8 cellular contexts compared by ENCODE assay signal in the genomic region with DNA sequence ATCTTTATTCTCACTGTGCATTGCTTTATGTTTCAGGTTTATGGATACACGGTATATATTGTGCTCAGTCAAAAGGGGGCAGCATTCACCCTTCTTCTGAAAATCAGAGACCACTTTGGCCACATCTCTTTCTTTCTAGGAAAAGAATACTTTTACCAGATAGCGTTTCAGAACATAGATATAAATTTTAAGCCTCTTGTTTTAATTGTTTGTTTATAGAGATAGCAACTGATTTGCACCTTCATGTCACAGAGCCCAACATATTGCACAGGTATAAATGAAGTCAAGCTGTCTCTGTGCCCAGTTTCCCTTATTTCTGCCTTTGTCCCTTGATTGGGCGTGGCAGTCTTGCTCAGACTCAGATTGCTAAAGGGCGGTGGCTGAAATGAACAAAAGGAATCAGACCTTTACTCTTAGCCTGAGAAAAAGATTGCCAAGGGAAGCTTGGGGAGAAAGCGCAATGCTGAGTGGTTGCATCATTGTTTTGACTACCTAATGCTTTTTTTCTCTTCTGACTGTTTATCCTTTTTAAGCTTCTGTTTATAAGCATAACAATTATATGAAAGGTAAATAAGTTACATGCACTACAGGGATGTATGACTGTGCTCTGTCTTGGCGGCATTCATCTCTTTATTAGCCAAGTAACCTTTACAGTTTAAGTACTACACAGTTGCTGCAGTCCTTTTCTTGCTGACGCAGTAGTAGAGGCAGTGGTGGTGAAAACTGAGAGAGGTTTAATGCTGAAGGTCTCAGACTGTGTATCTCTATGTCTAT.
DNase-seq lines count a peak whose midpoint lies in the region; ATAC-seq and TF ChIP-seq lines count a peak whose summit lies in the region.

No MANE protein-coding gene starts in this region.

- RAD21 ChIA-PET in HCT116 (lab: Charles Lee; ENCODE audit: low non-redundant PET in 1 of 2, low total read pairs in 2 of 2, uncharacterized antibody in 2 of 2, unreplicated experiment in 2 of 2): interaction anchor here (0.8 to 1.2 kb wide), 5 partner anchors 120 to 597 kb away, joined by 3 to 5 read pairs (median 4); no protein-coding TSS in a partner anchor

- no peaks in the 10 kb centered on the region for H4K20me1 ChIP-seq in HCT116 (ENCODE audit: insufficient read depth)

- H3K4me2 ChIP-seq in HCT116 (ENCODE audit: low read length) (peak overlapping the region; percentile 51), parathyroid adenoma (ENCODE audit: low read length) (no peak overlapping the region)

- H3K4me3 ChIP-seq in HCT116 (replicated peaks in 1 of 2; ENCODE audit: low read depth in 1 of 2, low read length in 2 of 2): no peak overlapping the region
- H3K4me3 ChIP-seq in parathyroid adenoma (ENCODE audit: low read depth, low read length): no peak overlapping the region

- H3K36me3 ChIP-seq in HCT116 (ENCODE audit: control insufficient read depth in 1 of 2, insufficient read depth in 2 of 2, low read length in 2 of 2) (no peaks in the 10 kb centered on the region), parathyroid adenoma (ENCODE audit: control insufficient read depth, insufficient read depth, low read length) (no peaks in the 10 kb centered on the region)

- H3K4me1 ChIP-seq in HCT116 (ENCODE audit: control insufficient read depth in 1 of 2, insufficient read depth in 2 of 2, low read length in 2 of 2) (peaks cover 0 to 11% of the 10 kb centered on the region in 2 experiments; a peak in 2 of 4 replicates), parathyroid adenoma (no peaks in the 10 kb centered on the region)

- ATAC-seq in HCT116 (peak; percentile 91), GM21737 (IDR thresholded peaks at IDR 0.05; ENCODE audit: unreplicated experiment) (no peak), GM21447 (IDR thresholded peaks at IDR 0.05; ENCODE audit: unreplicated experiment) (no peak)

- BruUV-seq in HCT116 (replicated peaks; lab: Mats Ljungman, UMichigan): no TSS peak

- DNase-seq in DMS79 treated with DMSO at 0.1 percent for 48 hours (lab: John Stamatoyannopoulos, UW) (peak; percentile 82), HCT116 (ENCODE audit: low read depth, low spot score) (peak; percentile 42), NCI-H2081 (lab: John Stamatoyannopoulos, UW) (peak; percentile 61 to 69), germinal center (ENCODE audit: low spot score) (peak; percentile 7)

- H3K9me2 ChIP-seq in HCT116 (ENCODE audit: insufficient read depth): no peaks in the 10 kb centered on the region

- intact Hi-C loops in HCT116 (cut with micrococcal nuclease): loop anchor here (1.0 to 10.0 kb wide), 6 partner anchors 219 to 853 kb away; no protein-coding TSS in a partner anchor

- TF ChIP-seq POLR2A in HCT116 (IDR thresholded peaks at IDR 0.05; ENCODE audit: borderline replicate concordance, extremely low read depth, insufficient read depth, insufficient read length): no peak

- peak overlapping the region; percentile 79 for H2AFZ ChIP-seq in HCT116 (ENCODE audit: low read depth, low read length, poor library complexity, severe bottlenecking)
- H2AFZ ChIP-seq in parathyroid adenoma: no peak overlapping the region

- no peaks in the 10 kb centered on the region for H3K79me2 ChIP-seq in HCT116 (ENCODE audit: insufficient read depth, low read length)
- no peaks in the 10 kb centered on the region for H3K79me2 ChIP-seq in parathyroid adenoma

- POLR2A ChIA-PET in HCT116 (lab: Charles Lee): no interaction called here

- peak; percentile 92 for TF ChIP-seq RAD21 in HCT116 (IDR thresholded peaks at IDR 0.05; ENCODE audit: low read depth)

- H3K9me3 ChIP-seq in HCT116 (ENCODE audit: control insufficient read depth in 1 of 2, insufficient read depth in 1 of 2, low read depth in 1 of 2, low read length in 2 of 2) (no peaks in the 10 kb centered on the region), parathyroid adenoma (ENCODE audit: control insufficient read depth, low read length) (no peaks in the 10 kb centered on the region)

- H3K9ac ChIP-seq in HCT116 (ENCODE audit: low read length) (no peak overlapping the region), parathyroid adenoma (no peak overlapping the region)

- no peaks in the 10 kb centered on the region for H3K27me3 ChIP-seq in HCT116 (ENCODE audit: insufficient read depth, low read length)
- H3K27me3 ChIP-seq in parathyroid adenoma (ENCODE audit: control insufficient read depth, insufficient read depth, low read length): no peaks in the 10 kb centered on the region

- H3K27ac ChIP-seq in HCT116 (ENCODE audit: low read depth, low read length): no peak overlapping the region
- no peak overlapping the region for H3K27ac ChIP-seq in VCaP
- H3K27ac ChIP-seq in parathyroid adenoma: no peak overlapping the region

- TF ChIP-seq CTCF in HCT116 (IDR thresholded peaks at IDR 0.05 in 2 of 3, conservative IDR thresholded peaks at IDR 0.05 in 1 of 3; ENCODE audit: borderline replicate concordance in 1 of 3, insufficient read depth in 1 of 3, low read depth in 2 of 3, low read length in 2 of 3) (peak; percentile 59 to 87 (median 85)), VCaP (conservative IDR thresholded peaks at IDR 0.05) (peak; percentile 83), parathyroid adenoma (IDR thresholded peaks at IDR 0.05) (peak; percentile 41)

- CTCF ChIA-PET in HCT116 (lab: Charles Lee): interaction anchor here (0.6 to 2.9 kb wide), 17 partner anchors 10 to 597 kb away, joined by 3 to 43 read pairs (median 4); no protein-coding TSS in a partner anchor

TF ChIP-seq in HCT116, 20 proteins besides CTCF, POLR2A, EP300 and RAD21:
- TF ChIP-seq ELF1 (IDR thresholded peaks at IDR 0.05; ENCODE audit: borderline replicate concordance, low read depth) (no peak), SP1 (IDR thresholded peaks at IDR 0.05; ENCODE audit: low read depth) (no peak), EGR1 (IDR thresholded peaks at IDR 0.05; ENCODE audit: low read depth) (no peak), POLR2AphosphoS5 (IDR thresholded peaks at IDR 0.05; ENCODE audit: low read depth, low read length) (no peak), CEBPB (IDR thresholded peaks at IDR 0.05; ENCODE audit: low read depth) (no peak), JUND (IDR thresholded peaks at IDR 0.05) (no peak)
- TF ChIP-seq, protein P1, sequence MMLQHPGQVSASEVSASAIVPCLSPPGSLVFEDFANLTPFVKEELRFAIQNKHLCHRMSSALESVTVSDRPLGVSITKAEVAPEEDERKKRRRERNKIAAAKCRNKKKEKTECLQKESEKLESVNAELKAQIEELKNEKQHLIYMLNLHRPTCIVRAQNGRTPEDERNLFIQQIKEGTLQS (IDR thresholded peaks at IDR 0.05): no peak

Comparison
In these comparisons a context has a peak if more than half of its experiments do, and no peak if none do; other contexts are left out.
1. DNase-seq: peak in every context shown above with its lines; median percentile 82 in DMS79 treated with DMSO at 0.1 percent for 48 hours; 65 in NCI-H2081; 42 in HCT116; 7 in germinal center.